8 cellular contexts compared by ENCODE assay signal in genomic region chr4:169010125-169011023, GRCh38. TPM values are rescaled to one million over a fixed set of nuclear protein-coding genes. Genes with fewer than 3 reads are reported as not detected.
DNase-seq lines count a peak whose midpoint lies in the region; ATAC-seq and TF ChIP-seq lines count a peak whose summit lies in the region.

TSS of gene CBR4 (minus strand) at chr4:169010255. CDS start at chr4:169010089, 166 bp downstream.

- peak; percentile 40 to 85 for TF ChIP-seq POLR2A in vagina (IDR thresholded peaks at IDR 0.05)

- H3K4me1 ChIP-seq in right atrium auricular region (peaks cover 0 to 33% of the 10 kb centered on the region in 2 donors), vagina (peaks cover 38% of the 10 kb centered on the region)

- H3K27me3 ChIP-seq in right atrium auricular region (no peaks in the 10 kb centered on the region), vagina (no peaks in the 10 kb centered on the region)

- H3K4me3 ChIP-seq in right atrium auricular region, result peak within 1 kb of the TSS; percentile 64 to 77
- peak within 1 kb of the TSS; percentile 76 to 79 for H3K4me3 ChIP-seq in vagina

- TF ChIP-seq CTCF in GM13977 (IDR thresholded peaks at IDR 0.05; ENCODE audit: extremely low read depth, insufficient read depth, missing control alignments), result no peak
- TF ChIP-seq CTCF in right atrium auricular region (IDR thresholded peaks at IDR 0.05), result peak; percentile 26 to 31
- TF ChIP-seq CTCF in vagina (IDR thresholded peaks at IDR 0.05), result peak in 1 of 3 experiments; percentile 32

- H3K36me3 ChIP-seq in right atrium auricular region (peaks cover 3% of the 10 kb centered on the region), vagina (no peaks in the 10 kb centered on the region)

- H3K9me3 ChIP-seq in right atrium auricular region (no peaks in the 10 kb centered on the region), vagina (no peaks in the 10 kb centered on the region)

- in situ Hi-C loops in GM13977 (cut with MboI; ENCODE audit: low pct_unique_long_range_greater_than_20kb, low sequenced_read_pairs, unreplicated experiment), result loop anchor here (10.0 kb wide), 1 partner anchor 474 kb away; no protein-coding TSS in a partner anchor

- peak; percentile 86 for DNase-seq in GM13977 (ENCODE audit: low spot score)
- peak; percentile 94 for DNase-seq in NCI-H1694 treated with DMSO at 0.1 percent for 48 hours (lab: John Stamatoyannopoulos, UW)
- peak; percentile 87 to 99 (median 95) for DNase-seq in T-helper 2 cell
- peak; percentile 69 to 99 (median 98) for DNase-seq in anterior cingulate cortex (lab: John Stamatoyannopoulos, UW)
- peak; percentile 99 for DNase-seq in right atrium auricular region (ENCODE audit: low spot score)
- DNase-seq in pulmonary artery endothelial cell (ENCODE audit: low read depth, low spot score), result peak; percentile 96
- peak in 1 of 2 donors; percentile 99 for DNase-seq in vagina (ENCODE audit: extremely low spot score in 2 of 2)

- ATAC-seq in HG02885 (IDR thresholded peaks at IDR 0.05; ENCODE audit: poor library complexity, unreplicated experiment), result peak; percentile 97

- intact Hi-C loops in vagina (cut with DNase I), result loop anchor here (10.0 kb wide), 1 partner anchor 264 kb away; the partner anchor contains the start of gene SH3RF1

- peak within 1 kb of the TSS; percentile 91 to 94 for H3K27ac ChIP-seq in right atrium auricular region
- H3K27ac ChIP-seq in vagina, result peak within 1 kb of the TSS; percentile 93

RNA-seq across cellular contexts. Expression of gene CBR4, which starts in this region (rescaled TPM):
- 10 to 100 TPM in 1 of 2 donors, 1 to 10 TPM in 1; 9.9 to 18.9 TPM for total RNA-seq in right atrium auricular region
- 17.1 and 19.2 TPM in 2 replicates for total RNA-seq in pulmonary artery endothelial cell
- 13.0 TPM for total RNA-seq in vagina
